9 cellular contexts compared by ENCODE assay signal in genomic region chr11:7673724-7674434, GRCh38. TPM values are rescaled to one million over a fixed set of nuclear protein-coding genes. Genes with fewer than 3 reads are reported as not detected.
DNase-seq lines count a peak whose midpoint lies in the region; ATAC-seq and TF ChIP-seq lines count a peak whose summit lies in the region.
"Had no signal": no experiment of that assay in that cellular context is flagged by ENCODE, and none has a peak within 500 bp of the region (broad histone marks: within the 10 kb centered on the region; RNA-seq: fewer than 3 reads in every experiment).

No MANE protein-coding gene starts in this region.

- peaks cover 5% of the 10 kb centered on the region for H3K4me1 ChIP-seq in RWPE2 (ENCODE audit: insufficient read depth, poor library complexity, severe bottlenecking)
- H3K4me1 ChIP-seq in osteoblast (ENCODE audit: insufficient read depth, low read length) = peaks cover 10% of the 10 kb centered on the region

- ATAC-seq in RWPE2 (ENCODE audit: low read depth) = no peak

- no peak overlapping the region for H3K27ac ChIP-seq in RWPE2 (ENCODE audit: poor library complexity, severe bottlenecking)
- no peak overlapping the region for H3K27ac ChIP-seq in osteoblast (ENCODE audit: low read depth, low read length)

- no peak for TF ChIP-seq CTCF in RWPE2 (IDR thresholded peaks at IDR 0.05; ENCODE audit: poor library complexity, severe bottlenecking)
- no peak for TF ChIP-seq CTCF in fibroblast of villous mesenchyme (IDR thresholded peaks at IDR 0.05; ENCODE audit: insufficient read depth, low read depth, low read length)
- TF ChIP-seq CTCF in osteoblast (IDR thresholded peaks at IDR 0.05; ENCODE audit: extremely low read depth, low read depth, low read length) = no peak

- H3K27me3 ChIP-seq in RWPE2 (ENCODE audit: insufficient read depth, poor library complexity, severe bottlenecking) = no peaks in the 10 kb centered on the region
- H3K27me3 ChIP-seq in osteoblast (ENCODE audit: insufficient read depth, low read length) = peaks cover 3% of the 10 kb centered on the region
- H3K27me3 ChIP-seq: adrenal gland had no signal

- peak overlapping the region; percentile 83 for H3K4me2 ChIP-seq in osteoblast (ENCODE audit: insufficient read depth, low read length)

- H3K4me3 ChIP-seq in RWPE2 (ENCODE audit: severe bottlenecking) (peak overlapping the region; percentile 23), fibroblast of villous mesenchyme (ENCODE audit: low read depth, low read length) (peak overlapping the region; percentile 64), osteoblast (ENCODE audit: insufficient read depth, low read length) (peak overlapping the region; percentile 71)

- H2AFZ ChIP-seq in osteoblast (ENCODE audit: low read length) = peak overlapping the region; percentile 95

- no peaks in the 10 kb centered on the region for H4K20me1 ChIP-seq in osteoblast (ENCODE audit: insufficient read depth, low read length)

- no peaks in the 10 kb centered on the region for H3K79me2 ChIP-seq in osteoblast (ENCODE audit: insufficient read depth, low read length)

- DNase-seq in stimulated activated CD4-positive, alpha-beta T cell treated with anti-CD3 and anti-CD28 coated beads, Interleukin-1b, Interleukin-23, amount 100 ng/mL, for 48 hours = peak; percentile 25
- DNase-seq in stimulated activated CD4-positive, alpha-beta T cell treated with anti-CD3 and anti-CD28 coated beads, Interleukin-4, amount 100 ng/mL, for 24 hours = no peak
- DNase-seq in RWPE2 (ENCODE audit: low spot score) (no peak), fibroblast of villous mesenchyme (ENCODE audit: low read depth) (peak; percentile 49), osteoblast (ENCODE audit: insufficient read length, low spot score, missing footprints) (peak; percentile 87), SKM-1 (lab: John Stamatoyannopoulos, UW; ENCODE audit: unreplicated experiment) (no peak), NCI-H2107 (lab: John Stamatoyannopoulos, UW) (no peak), glomerular visceral epithelial cell (ENCODE audit: extremely low spot score) (no peak)

- H3K9me3 ChIP-seq in RWPE2 (ENCODE audit: severe bottlenecking) (no peaks in the 10 kb centered on the region), osteoblast (ENCODE audit: low read depth, low read length) (no peaks in the 10 kb centered on the region)
- H3K9me3 ChIP-seq: adrenal gland had no signal

- H3K36me3 ChIP-seq in RWPE2 (ENCODE audit: low read depth) (no peaks in the 10 kb centered on the region), osteoblast (ENCODE audit: insufficient read depth, low read length) (no peaks in the 10 kb centered on the region)
- H3K36me3 ChIP-seq: adrenal gland had no signal

RNA-seq across cellular contexts. Expression of gene CYB5R2, which starts 0.6 kb away (rescaled TPM):
- total RNA-seq in fibroblast of villous mesenchyme = 32.0 and 39.9 TPM in 2 replicates
- 9.1 and 14.8 TPM in 2 replicates for total RNA-seq in osteoblast

RNA-seq across cellular contexts. Expression of gene OVCH2, which starts 32.4 kb away (rescaled TPM):
- total RNA-seq in fibroblast of villous mesenchyme = under 0.01 and 0.64 TPM in 2 replicates
- total RNA-seq in osteoblast = under 0.01 TPM in 1 of 2 replicates, not detected in the other
- total RNA-seq: adrenal gland had no signal

Comparison
In these comparisons a context has a peak if more than half of its experiments do, and no peak if none do; other contexts are left out.
1. DNase-seq: peak in stimulated activated CD4-positive, alpha-beta T cell treated with anti-CD3 and anti-CD28 coated beads, Interleukin-1b, Interleukin-23, amount 100 ng/mL, for 48 hours (single experiment), fibroblast of villous mesenchyme (single experiment) and osteoblast (single experiment); none in stimulated activated CD4-positive, alpha-beta T cell treated with anti-CD3 and anti-CD28 coated beads, Interleukin-4, amount 100 ng/mL, for 24 hours (single experiment), RWPE2 (single experiment), SKM-1 (single experiment), NCI-H2107 (single experiment) and glomerular visceral epithelial cell (single experiment).
2. Peak in every context shown above with its lines, with median percentiles within 50 percentile points of each other: H3K4me3 ChIP-seq.